Comparison of ENCODE assay signal across 8 cellular contexts in the genomic region with DNA sequence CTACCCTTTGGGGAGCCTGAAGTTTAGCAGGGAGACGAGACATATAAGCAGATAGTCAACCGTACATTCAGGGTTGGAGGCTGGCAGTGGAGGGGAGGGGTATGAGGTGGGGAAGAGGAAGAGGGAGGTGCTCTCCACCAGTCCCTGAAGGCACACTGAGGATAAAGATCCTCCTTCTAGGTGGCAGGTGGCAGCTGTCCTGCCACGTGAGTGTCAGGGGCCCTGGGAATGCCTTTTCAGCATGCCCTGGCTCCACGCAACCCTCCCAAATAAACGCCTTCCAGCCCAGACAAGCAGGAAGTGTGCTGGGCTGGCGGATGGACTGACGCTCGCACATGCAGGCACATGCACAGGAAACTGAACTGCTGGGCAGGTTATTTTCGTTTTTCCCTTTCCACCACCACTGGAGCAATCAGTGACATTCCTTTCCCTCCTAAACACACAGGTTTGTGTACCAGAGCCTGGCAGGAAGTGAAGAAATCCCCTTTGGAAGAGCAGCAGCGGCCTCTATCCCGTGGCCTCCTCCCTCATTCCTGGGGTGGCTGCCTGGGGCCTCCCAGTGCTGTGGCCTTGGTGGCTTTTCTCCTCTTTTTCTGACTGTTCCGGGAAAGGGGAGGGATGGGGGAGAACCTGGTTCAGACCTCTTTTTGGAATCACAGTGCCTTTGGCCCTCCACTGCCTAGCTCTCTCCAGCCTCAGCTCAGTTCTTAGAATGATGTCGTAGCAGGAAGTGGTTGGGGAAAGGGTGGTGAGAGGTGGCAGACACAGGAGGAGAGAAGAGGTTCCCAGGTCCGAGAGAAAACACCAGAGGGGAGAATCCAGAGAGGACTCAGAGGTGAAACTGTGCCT.
DNase-seq lines count a peak whose midpoint lies in the region; ATAC-seq, FAIRE-seq and TF ChIP-seq lines count a peak whose summit lies in the region.

No MANE protein-coding gene starts in this region.

- H3K36me3 Mint-ChIP-seq in activated T-helper 1 cell treated with anti-CD3 and anti-CD28 coated beads, Interleukin-12 subunit alpha, Interleukin-12 subunit beta, Interleukin-2, Interleukin-4 antibody, amounts not matched to agents 30 ng/mL and 10 ng/mL and 1 ng/mL, durations not matched to agents 14 hours and 24 hours and 36 hours (ENCODE audit: low read depth): no peaks in the 10 kb centered on the region

- H3K9me3 Mint-ChIP-seq in activated T-helper 1 cell treated with anti-CD3 and anti-CD28 coated beads, Interleukin-12 subunit alpha, Interleukin-12 subunit beta, Interleukin-2, Interleukin-4 antibody, amounts not matched to agents 30 ng/mL and 10 ng/mL and 1 ng/mL, durations not matched to agents 14 hours and 24 hours and 36 hours: no peaks in the 10 kb centered on the region

- H3K27me3 Mint-ChIP-seq in activated T-helper 1 cell treated with anti-CD3 and anti-CD28 coated beads, Interleukin-12 subunit alpha, Interleukin-12 subunit beta, Interleukin-2, Interleukin-4 antibody, amounts not matched to agents 30 ng/mL and 10 ng/mL and 1 ng/mL, durations not matched to agents 14 hours and 24 hours and 36 hours (ENCODE audit: insufficient read depth): peaks cover 3% of the 10 kb centered on the region

- H3K4me3 ChIP-seq in left ventricle myocardium inferior: no peak overlapping the region
- no peak overlapping the region for H3K4me3 ChIP-seq in small intestine (ENCODE audit: low read depth in 1 of 2, low read length in 2 of 2)

- peak; percentile 49 for DNase-seq in NCI-H2029 treated with DMSO at 0.1 percent for 48 hours (lab: John Stamatoyannopoulos, UW)
- DNase-seq in activated T-helper 1 cell treated with anti-CD3 and anti-CD28 coated beads, Interleukin-12 subunit alpha, Interleukin-12 subunit beta, Interleukin-2, Interleukin-4 antibody, amounts not matched to agents 30 ng/mL and 10 ng/mL and 1 ng/mL, durations not matched to agents 14 hours and 24 hours and 36 hours (ENCODE audit: low spot score): no peak
- DNase-seq in left ventricle myocardium inferior: peak; percentile 54
- peak; percentile 34 for DNase-seq in small intestine

- H3K27ac Mint-ChIP-seq in activated T-helper 1 cell treated with anti-CD3 and anti-CD28 coated beads, Interleukin-12 subunit alpha, Interleukin-12 subunit beta, Interleukin-2, Interleukin-4 antibody, amounts not matched to agents 30 ng/mL and 10 ng/mL and 1 ng/mL, durations not matched to agents 14 hours and 24 hours and 36 hours: peak overlapping the region; percentile 37

- intact Hi-C loops in activated T-helper 1 cell treated with anti-CD3 and anti-CD28 coated beads, Interleukin-12 subunit alpha, Interleukin-12 subunit beta, Interleukin-2, Interleukin-4 antibody, amounts not matched to agents 30 ng/mL and 10 ng/mL and 1 ng/mL, durations not matched to agents 14 hours and 24 hours and 36 hours (cut with micrococcal nuclease): no loop called here
- intact Hi-C loops in left ventricle myocardium inferior (cut with micrococcal nuclease): no loop called here

- peak overlapping the region; percentile 25 for H3K4me3 Mint-ChIP-seq in activated T-helper 1 cell treated with anti-CD3 and anti-CD28 coated beads, Interleukin-12 subunit alpha, Interleukin-12 subunit beta, Interleukin-2, Interleukin-4 antibody, amounts not matched to agents 30 ng/mL and 10 ng/mL and 1 ng/mL, durations not matched to agents 14 hours and 24 hours and 36 hours

- no peaks in the 10 kb centered on the region for H3K36me3 ChIP-seq in left ventricle myocardium inferior
- no peaks in the 10 kb centered on the region for H3K36me3 ChIP-seq in small intestine (ENCODE audit: control insufficient read depth in 2 of 2, insufficient read depth in 2 of 2, low read length in 2 of 2)

- ATAC-seq in GM19467 (IDR thresholded peaks at IDR 0.05; ENCODE audit: unreplicated experiment): no peak
- ATAC-seq in GM19397 (IDR thresholded peaks at IDR 0.05; ENCODE audit: unreplicated experiment): no peak
- ATAC-seq in HG03378 (IDR thresholded peaks at IDR 0.05; ENCODE audit: unreplicated experiment): no peak
- no peak for ATAC-seq in GM21529 (IDR thresholded peaks at IDR 0.05; ENCODE audit: unreplicated experiment)

- peaks cover 16% of the 10 kb centered on the region for H3K4me1 ChIP-seq in left ventricle myocardium inferior
- H3K4me1 ChIP-seq in small intestine (ENCODE audit: control insufficient read depth in 2 of 2, insufficient read depth in 1 of 2, low read depth in 1 of 2, low read length in 1 of 2): no peaks in the 10 kb centered on the region

- no peak for TF ChIP-seq CTCF in left ventricle myocardium inferior (IDR thresholded peaks at IDR 0.05; ENCODE audit: borderline replicate concordance)

- H3K27ac ChIP-seq in left ventricle myocardium inferior (replicated peaks) (peak overlapping the region; percentile 88), small intestine (ENCODE audit: low read depth in 1 of 2, low read length in 1 of 2) (peak overlapping the region; percentile 41 to 87)

- H3K4me1 Mint-ChIP-seq in activated T-helper 1 cell treated with anti-CD3 and anti-CD28 coated beads, Interleukin-12 subunit alpha, Interleukin-12 subunit beta, Interleukin-2, Interleukin-4 antibody, amounts not matched to agents 30 ng/mL and 10 ng/mL and 1 ng/mL, durations not matched to agents 14 hours and 24 hours and 36 hours (ENCODE audit: low read depth): peaks cover 13% of the 10 kb centered on the region

- FAIRE-seq in small intestine (lab: Jason Lieb, UNC): no peak

- no peaks in the 10 kb centered on the region for H3K27me3 ChIP-seq in left ventricle myocardium inferior (ENCODE audit: low read depth)
- H3K27me3 ChIP-seq in small intestine (ENCODE audit: control insufficient read depth in 2 of 2, insufficient read depth in 2 of 2, low read length in 2 of 2): no peaks in the 10 kb centered on the region

- H3K9me3 ChIP-seq in left ventricle myocardium inferior (replicated peaks): peaks cover 6% of the 10 kb centered on the region
- no peaks in the 10 kb centered on the region for H3K9me3 ChIP-seq in small intestine (ENCODE audit: control insufficient read depth, low read depth)

- 16 to 26% (median 25%) methylated on average over 14 of the region's 14 CpGs for WGBS in small intestine, 3 donors
